ENCODE assay signal across 19 cellular contexts in genomic region chr4:1850276-1850675, GRCh38. TPM values are rescaled to one million over a fixed set of nuclear protein-coding genes. Genes with fewer than 3 reads are reported as not detected.
DNase-seq lines count a peak whose midpoint lies in the region; ATAC-seq, FAIRE-seq and TF ChIP-seq lines count a peak whose summit lies in the region.
"Had no signal": no experiment of that assay in that cellular context is flagged by ENCODE, and none has a peak within 500 bp of the region (broad histone marks: within the 10 kb centered on the region; RNA-seq: fewer than 3 reads in every experiment).

No MANE protein-coding gene starts in this region.

- no peak for TF ChIP-seq EP300 in HepG2 (IDR thresholded peaks at IDR 0.05; ENCODE audit: low read depth in 2 of 2, low read length in 2 of 2)
- no peak for TF ChIP-seq EP300 in HepG2 (CRISPR knock-in tag; IDR thresholded peaks at IDR 0.05; ENCODE audit: borderline replicate concordance)

- peak overlapping the region; percentile 60 for H3K27ac Mint-ChIP-seq in neural progenitor cell

- H3K4me1 Mint-ChIP-seq in neural progenitor cell = peaks cover 35% of the 10 kb centered on the region

- H3K9me3 ChIP-seq in HepG2 (ENCODE audit: low read length) = no peaks in the 10 kb centered on the region
- H3K9me3 ChIP-seq in right lobe of liver = no peaks in the 10 kb centered on the region
- H3K9me3 ChIP-seq in adipocyte (ENCODE audit: control insufficient read depth, low read length) = no peaks in the 10 kb centered on the region
- H3K9me3 ChIP-seq in neural progenitor cell (ENCODE audit: low read depth) = no peaks in the 10 kb centered on the region
- H3K9me3 ChIP-seq: HAP-1 had no signal

- peaks cover 14% of the 10 kb centered on the region for H3K36me3 Mint-ChIP-seq in neural progenitor cell

- H3K4me1 ChIP-seq in HepG2 (ENCODE audit: insufficient read depth, low read length) (peaks cover 66% of the 10 kb centered on the region), right lobe of liver (peaks cover 0 to 16% (median 4%) of the 10 kb centered on the region in 4 donors), adipocyte (ENCODE audit: control insufficient read depth, insufficient read depth, low read length) (peaks cover 39% of the 10 kb centered on the region), neural progenitor cell (no peaks in the 10 kb centered on the region)

- no peak for TF ChIP-seq POLR2A in HepG2 (IDR thresholded peaks at IDR 0.05; ENCODE audit: insufficient read depth in 1 of 2, low read depth in 2 of 2, low read length in 2 of 2)
- TF ChIP-seq POLR2A in right lobe of liver (IDR thresholded peaks at IDR 0.05) = no peak

- no peak for TF ChIP-seq RAD21 in HepG2 (CRISPR knock-in tag; IDR thresholded peaks at IDR 0.05)

- H3K36me3 ChIP-seq in HepG2 (replicated peaks in 1 of 2; ENCODE audit: control insufficient read depth in 1 of 2, insufficient read depth in 2 of 2, low read length in 2 of 2) (peaks cover 1 to 20% of the 10 kb centered on the region in 2 experiments; a peak in 3 of 5 replicates), right lobe of liver (peaks cover 0 to 26% (median 5%) of the 10 kb centered on the region in 4 donors), adipocyte (ENCODE audit: control insufficient read depth, insufficient read depth, low read length, severe bottlenecking) (peaks cover 36% of the 10 kb centered on the region), neural progenitor cell (no peaks in the 10 kb centered on the region)

- H3K27ac ChIP-seq in HepG2 (ENCODE audit: extremely low read length, insufficient read depth, low read length) (no peak overlapping the region), right lobe of liver (no peak overlapping the region), neural progenitor cell (no peak overlapping the region)
- H3K27ac ChIP-seq: GM23248, KMS-11 had no signal

- 87% methylated on average over 10 of the region's 10 CpGs for WGBS in HepG2 (ENCODE audit: low lambda C conversion rate)
- WGBS in right lobe of liver (ENCODE audit: insufficient coverage, low coverage, low lambda C conversion rate, missing lambda C conversion rate) = 70% methylated on average over 2 of the region's 10 CpGs

- POLR2A ChIA-PET in HepG2 (lab: Yijun Ruan, JAX) = interaction anchor here (0.7 to 1.4 kb wide), 2 partner anchors 10 to 13 kb away, joined by 4 to 5 read pairs; no protein-coding TSS in a partner anchor

- DNase-seq in HepG2 (ENCODE audit: low spot score) (no peak), right lobe of liver (no peak), adipocyte (ENCODE audit: low read depth) (no peak), neural progenitor cell (ENCODE audit: low spot score) (no peak), T1000 (lab: John Stamatoyannopoulos, UW) (no peak), GM13976 (ENCODE audit: low spot score) (no peak)
- DNase-seq: CD8-positive, alpha-beta memory T cell; DMS79; GM23248; NCI-H1092; NCI-H1436 treated with DMSO at 0.1 percent for 48 hours; NCI-H2029 treated with DMSO at 0.1 percent for 48 hours; OCI-M1; SIG-M5 had no signal

- H3K4me3 ChIP-seq in HepG2 (replicated peaks in 1 of 3; ENCODE audit: insufficient read depth in 1 of 3, low read depth in 2 of 3, low read length in 3 of 3) (no peak overlapping the region), right lobe of liver (no peak overlapping the region), adipocyte (ENCODE audit: low read length) (no peak overlapping the region), neural progenitor cell (no peak overlapping the region)
- H3K4me3 ChIP-seq: GM23248, HAP-1 had no signal

- intact Hi-C loops in HepG2 (cut with micrococcal nuclease; ENCODE audit: unreplicated experiment) = no loop called here
- intact Hi-C loops in right lobe of liver (cut with DNase I) = no loop called here

- CTCF ChIA-PET in HepG2 (lab: Yijun Ruan, JAX; ENCODE audit: low intra/inter-chr PET ratio, low total read pairs) = no interaction called here

- no peak for TF ChIP-seq CTCF in HepG2 (CRISPR knock-in tag; IDR thresholded peaks at IDR 0.05)
- no peak for TF ChIP-seq CTCF in right lobe of liver (IDR thresholded peaks at IDR 0.05)
- TF ChIP-seq CTCF in neural progenitor cell (IDR thresholded peaks at IDR 0.05) = no peak
- TF ChIP-seq CTCF in GM13976 (IDR thresholded peaks at IDR 0.05; ENCODE audit: borderline replicate concordance, control extremely low read depth, extremely low read depth, insufficient read depth, missing control alignments) = no peak

- FAIRE-seq in HepG2 (lab: Jason Lieb, UNC) = no peak
- FAIRE-seq: D721Med had no signal

- H3K9me3 Mint-ChIP-seq in neural progenitor cell = no peaks in the 10 kb centered on the region
- H3K9me3 Mint-ChIP-seq: CD8-positive, alpha-beta memory T cell had no signal

- BruUV-seq in HepG2 (replicated peaks; lab: Mats Ljungman, UMichigan) = no TSS peak

- peaks cover 4% of the 10 kb centered on the region for H3K27me3 Mint-ChIP-seq in neural progenitor cell (ENCODE audit: insufficient read depth, low read depth)
- H3K27me3 Mint-ChIP-seq: CD8-positive, alpha-beta memory T cell had no signal

- ATAC-seq in HepG2 (peak; percentile 16; the same call in 1 of the 3 replicates), right lobe of liver (no peak), GM21360 (IDR thresholded peaks at IDR 0.05; ENCODE audit: unreplicated experiment) (no peak), esophagus mucosa (no peak)

- H2AFZ ChIP-seq in HepG2 (ENCODE audit: low read length) (no peak overlapping the region), neural progenitor cell (replicated peaks) (no peak overlapping the region)
- H2AFZ ChIP-seq: GM23248 had no signal

- H3K27me3 ChIP-seq in HepG2 (ENCODE audit: control insufficient read depth in 1 of 2, insufficient read depth in 2 of 2, low read length in 2 of 2) = no peaks in the 10 kb centered on the region; a peak in 1 of 5 replicates
- H3K27me3 ChIP-seq in right lobe of liver = no peaks in the 10 kb centered on the region
- no peaks in the 10 kb centered on the region for H3K27me3 ChIP-seq in adipocyte (replicated peaks; ENCODE audit: control insufficient read depth, insufficient read depth, low read length)
- H3K27me3 ChIP-seq in neural progenitor cell = no peaks in the 10 kb centered on the region

- H3K79me2 ChIP-seq in HepG2 (ENCODE audit: insufficient read depth, low read length) (peaks cover 40% of the 10 kb centered on the region), neural progenitor cell (ENCODE audit: low read depth) (peaks cover 42% of the 10 kb centered on the region)

- in situ Hi-C loops in HepG2 (cut with HindIII; ENCODE audit: extremely low pct_ligation_motif_present, low pct_unique_long_range_greater_than_20kb) (no loop called here), GM13976 (cut with MboI; ENCODE audit: low sequenced_read_pairs, unreplicated experiment) (no loop called here)

- H3K9ac ChIP-seq in HepG2 (ENCODE audit: insufficient read depth, low read depth, low read length) = no peak overlapping the region
- H3K9ac ChIP-seq in adipocyte (ENCODE audit: low read length) = peak overlapping the region; percentile 5
- no peak overlapping the region for H3K9ac ChIP-seq in neural progenitor cell
- H3K9ac ChIP-seq: GM23248, KMS-11 had no signal

- H4K20me1 ChIP-seq in HepG2 (ENCODE audit: insufficient read depth, low read length) (peaks cover 3% of the 10 kb centered on the region; the same call in 1 of the 2 replicates), neural progenitor cell (ENCODE audit: low read depth) (peaks cover 43% of the 10 kb centered on the region)

- H3K4me3 Mint-ChIP-seq in neural progenitor cell = no peak overlapping the region

- no peaks in the 10 kb centered on the region for H3F3A ChIP-seq in neural progenitor cell (ENCODE audit: low read depth)

- H3K4me2 ChIP-seq in HepG2 (ENCODE audit: low read depth, low read length) (no peak overlapping the region), neural progenitor cell (no peak overlapping the region)
- H3K4me2 ChIP-seq: KMS-11 had no signal

RNA-seq across cellular contexts. Expression of gene LETM1, which starts 5.7 kb away (rescaled TPM):
- 29.4 and 41.6 TPM in 2 replicates for total RNA-seq in HepG2 (2016; rRNA removed; fragmentation: Illumina TruSeq; extraction: Trizol)
- 5.3 and 7.1 TPM in 2 replicates for total RNA-seq in HepG2 (2016; cell fraction: cytosol; rRNA removed; fragmentation: Illumina TruSeq; extraction: Trizol; ENCODE audit: low read depth)
- 25.4 and 43.2 TPM in 2 replicates for total RNA-seq in HepG2 (2016; cell fraction: insoluble cytoplasmic fraction; rRNA removed; fragmentation: Illumina TruSeq; extraction: Trizol)
- 10.6 and 10.8 TPM in 2 replicates for total RNA-seq in HepG2 (2016; cell fraction: membrane; rRNA removed; fragmentation: Illumina TruSeq; extraction: Trizol)
- 39.8 and 46.4 TPM in 2 replicates for total RNA-seq in HepG2 (2016; cell fraction: nucleus; rRNA removed; fragmentation: Illumina TruSeq; extraction: Trizol)
- 9.7 and 14.7 TPM in 2 replicates for polyA plus RNA-seq in HepG2 (2011; rRNA removed)
- polyA plus RNA-seq in HepG2 (2011; cell fraction: cytosol; rRNA removed) = 6.3 and 8.5 TPM in 2 replicates
- polyA plus RNA-seq in HepG2 (2011; cell fraction: nucleus; rRNA removed) = 56.2 and 61.1 TPM in 2 replicates
- 12.6 and 16.7 TPM in 2 replicates for polyA plus RNA-seq in HepG2 (2012)
- polyA plus RNA-seq in HepG2 (2016; cell fraction: cytosol; fragmentation: Illumina TruSeq; extraction: Trizol; ENCODE audit: low read depth) = 1.6 and 2.1 TPM in 2 replicates
- polyA plus RNA-seq in HepG2 (2016; cell fraction: insoluble cytoplasmic fraction; fragmentation: Illumina TruSeq; extraction: Trizol; ENCODE audit: low read depth) = 14.8 and 19.6 TPM in 2 replicates
- polyA plus RNA-seq in HepG2 (2016; cell fraction: membrane; fragmentation: Illumina TruSeq; extraction: Trizol; ENCODE audit: low read depth) = 3.7 and 4.3 TPM in 2 replicates
- 74.4 and 84.9 TPM in 2 replicates for polyA plus RNA-seq in HepG2 (2016; cell fraction: nucleus; fragmentation: Illumina TruSeq; extraction: Trizol; ENCODE audit: insufficient read depth, low read depth)
- 41.3 and 51.6 TPM in 2 replicates for polyA minus RNA-seq in HepG2 (2011; rRNA and poly(A)+ RNA removed; ENCODE audit: low replicate concordance)
- 26.3 and 30.1 TPM in 2 replicates for polyA minus RNA-seq in HepG2 (2011; cell fraction: cytosol; rRNA and poly(A)+ RNA removed)
- polyA minus RNA-seq in HepG2 (2011; cell fraction: nucleus; rRNA and poly(A)+ RNA removed) = 21.1 and 31.3 TPM in 2 replicates
- 10 to 100 TPM; 18.1 to 31.0 (median 25.6) TPM for total RNA-seq in right lobe of liver
- total RNA-seq in neural progenitor cell (ENCODE audit: low replicate concordance) = 16.9 and 34.8 TPM in 2 replicates
- 55.0 TPM for total RNA-seq in esophagus mucosa

RNA-seq across cellular contexts. Expression of gene NSD2, which starts 20.9 kb away (rescaled TPM):
- 62.0 and 65.9 TPM in 2 replicates for total RNA-seq in HepG2 (2016; rRNA removed; fragmentation: Illumina TruSeq; extraction: Trizol)
- 184 and 195 TPM in 2 replicates for total RNA-seq in HepG2 (2016; cell fraction: cytosol; rRNA removed; fragmentation: Illumina TruSeq; extraction: Trizol; ENCODE audit: low read depth)
- total RNA-seq in HepG2 (2016; cell fraction: insoluble cytoplasmic fraction; rRNA removed; fragmentation: Illumina TruSeq; extraction: Trizol) = 53.2 and 63.6 TPM in 2 replicates
- 147 and 176 TPM in 2 replicates for total RNA-seq in HepG2 (2016; cell fraction: membrane; rRNA removed; fragmentation: Illumina TruSeq; extraction: Trizol)
- total RNA-seq in HepG2 (2016; cell fraction: nucleus; rRNA removed; fragmentation: Illumina TruSeq; extraction: Trizol) = 58.7 and 66.8 TPM in 2 replicates
- polyA plus RNA-seq in HepG2 (2011; rRNA removed) = 19.4 and 22.0 TPM in 2 replicates
- 11.1 and 12.8 TPM in 2 replicates for polyA plus RNA-seq in HepG2 (2011; cell fraction: cytosol; rRNA removed)
- polyA plus RNA-seq in HepG2 (2011; cell fraction: nucleus; rRNA removed) = 56.9 and 75.7 TPM in 2 replicates
- 26.3 and 32.9 TPM in 2 replicates for polyA plus RNA-seq in HepG2 (2012)
- 11.4 and 12.5 TPM in 2 replicates for polyA plus RNA-seq in HepG2 (2016; cell fraction: cytosol; fragmentation: Illumina TruSeq; extraction: Trizol; ENCODE audit: low read depth)
- polyA plus RNA-seq in HepG2 (2016; cell fraction: insoluble cytoplasmic fraction; fragmentation: Illumina TruSeq; extraction: Trizol; ENCODE audit: low read depth) = 37.5 and 47.3 TPM in 2 replicates
- polyA plus RNA-seq in HepG2 (2016; cell fraction: membrane; fragmentation: Illumina TruSeq; extraction: Trizol; ENCODE audit: low read depth) = 30.1 and 30.2 TPM in 2 replicates
- polyA plus RNA-seq in HepG2 (2016; cell fraction: nucleus; fragmentation: Illumina TruSeq; extraction: Trizol; ENCODE audit: insufficient read depth, low read depth) = 107 and 112 TPM in 2 replicates
- polyA minus RNA-seq in HepG2 (2011; rRNA and poly(A)+ RNA removed; ENCODE audit: low replicate concordance) = 72.2 and 123 TPM in 2 replicates
- polyA minus RNA-seq in HepG2 (2011; cell fraction: cytosol; rRNA and poly(A)+ RNA removed) = 27.9 and 31.4 TPM in 2 replicates
- 66.3 and 67.3 TPM in 2 replicates for polyA minus RNA-seq in HepG2 (2011; cell fraction: nucleus; rRNA and poly(A)+ RNA removed)
- total RNA-seq in right lobe of liver = 10 to 100 TPM; 11.4 to 19.4 (median 14.0) TPM
- 165 and 176 TPM in 2 replicates for total RNA-seq in neural progenitor cell (ENCODE audit: low replicate concordance)
- 42.7 TPM for total RNA-seq in esophagus mucosa

RNA-seq across cellular contexts. Expression of gene FGFR3, which starts 57.2 kb away (rescaled TPM):
- total RNA-seq in HepG2 (2016; rRNA removed; fragmentation: Illumina TruSeq; extraction: Trizol) = 40.2 and 103 TPM in 2 replicates
- 18.3 and 22.4 TPM in 2 replicates for total RNA-seq in HepG2 (2016; cell fraction: cytosol; rRNA removed; fragmentation: Illumina TruSeq; extraction: Trizol; ENCODE audit: low read depth)
- 38.7 and 106 TPM in 2 replicates for total RNA-seq in HepG2 (2016; cell fraction: insoluble cytoplasmic fraction; rRNA removed; fragmentation: Illumina TruSeq; extraction: Trizol)
- total RNA-seq in HepG2 (2016; cell fraction: membrane; rRNA removed; fragmentation: Illumina TruSeq; extraction: Trizol) = 39.4 and 45.4 TPM in 2 replicates
- 114 and 144 TPM in 2 replicates for total RNA-seq in HepG2 (2016; cell fraction: nucleus; rRNA removed; fragmentation: Illumina TruSeq; extraction: Trizol)
- 109 and 159 TPM in 2 replicates for polyA plus RNA-seq in HepG2 (2011; rRNA removed)
- polyA plus RNA-seq in HepG2 (2011; cell fraction: cytosol; rRNA removed) = 87.8 and 132 TPM in 2 replicates
- 914 and 1,354 TPM in 2 replicates for polyA plus RNA-seq in HepG2 (2011; cell fraction: nucleus; rRNA removed)
- 127 and 140 TPM in 2 replicates for polyA plus RNA-seq in HepG2 (2012)
- polyA plus RNA-seq in HepG2 (2016; cell fraction: cytosol; fragmentation: Illumina TruSeq; extraction: Trizol; ENCODE audit: low read depth) = 6.7 and 7.6 TPM in 2 replicates
- 36.5 and 42.1 TPM in 2 replicates for polyA plus RNA-seq in HepG2 (2016; cell fraction: insoluble cytoplasmic fraction; fragmentation: Illumina TruSeq; extraction: Trizol; ENCODE audit: low read depth)
- 24.3 and 24.6 TPM in 2 replicates for polyA plus RNA-seq in HepG2 (2016; cell fraction: membrane; fragmentation: Illumina TruSeq; extraction: Trizol; ENCODE audit: low read depth)
- polyA plus RNA-seq in HepG2 (2016; cell fraction: nucleus; fragmentation: Illumina TruSeq; extraction: Trizol; ENCODE audit: insufficient read depth, low read depth) = 393 and 407 TPM in 2 replicates
- 7.3 and 222 TPM in 2 replicates for polyA minus RNA-seq in HepG2 (2011; rRNA and poly(A)+ RNA removed; ENCODE audit: low replicate concordance)
- 97.8 and 100 TPM in 2 replicates for polyA minus RNA-seq in HepG2 (2011; cell fraction: cytosol; rRNA and poly(A)+ RNA removed)
- polyA minus RNA-seq in HepG2 (2011; cell fraction: nucleus; rRNA and poly(A)+ RNA removed) = 130 and 153 TPM in 2 replicates
- total RNA-seq in right lobe of liver = 10 to 100 TPM; 14.3 to 30.0 (median 25.7) TPM
- 4.8 and 17.0 TPM in 2 replicates for total RNA-seq in neural progenitor cell (ENCODE audit: low replicate concordance)
- total RNA-seq in esophagus mucosa = 150 TPM
- polyA plus RNA-seq: CD8-positive, alpha-beta memory T cell had no signal
